11 cellular contexts compared by ENCODE assay signal in genomic region chr9:97487107-97487506, GRCh38. TPM values are rescaled to one million over a fixed set of nuclear protein-coding genes. Genes with fewer than 3 reads are reported as not detected.
DNase-seq lines count a peak whose midpoint lies in the region; ATAC-seq and TF ChIP-seq lines count a peak whose summit lies in the region.
"Had no signal": no experiment of that assay in that cellular context is flagged by ENCODE, and none has a peak within 500 bp of the region (broad histone marks: within the 10 kb centered on the region; RNA-seq: fewer than 3 reads in every experiment).

No MANE protein-coding gene starts in this region.

- 80% methylated on average over 2 of the region's 2 CpGs for WGBS in heart right ventricle, 2 donors

- POLR2A ChIA-PET in PC-9 (lab: Charles Lee; ENCODE audit: unreplicated experiment) = no interaction called here

- H3K9me3 ChIP-seq in heart right ventricle (peaks cover 0 to 22% (median 3%) of the 10 kb centered on the region in 11 donors), PC-9 (ENCODE audit: insufficient read depth, low read depth) (peaks cover 1% of the 10 kb centered on the region; the same call in 1 of the 2 replicates)

- DNase-seq in heart right ventricle (no peak), left cardiac atrium (no peak), PC-9 (peak in 1 of 2 experiments; percentile 51), fibroblast of pulmonary artery (ENCODE audit: low read depth) (peak; percentile 21), GDM1 (lab: John Stamatoyannopoulos, UW) (no peak), nucleus accumbens (lab: John Stamatoyannopoulos, UW) (no peak), T-helper 9 cell (no peak)
- DNase-seq: activated gamma-delta T cell treated with Interleukin-2 at 50 U/mL for 16 hours; CD4-positive, alpha-beta T cell; NCI-H524 treated with DMSO at 0.1 percent for 48 hours had no signal

- intact Hi-C loops in heart right ventricle (cut with DNase I) (loop anchor here in 1 of 10 donors (5.0 kb wide), 1 partner anchor 115 kb away; no protein-coding TSS in a partner anchor), left cardiac atrium (cut with DNase I) (no loop called here), PC-9 (cut with micrococcal nuclease; ENCODE audit: unreplicated experiment) (no loop called here)

- H3F3A ChIP-seq in PC-9 (ENCODE audit: insufficient read depth, low read depth) = no peaks in the 10 kb centered on the region

- TF ChIP-seq CTCF in heart right ventricle (IDR thresholded peaks at IDR 0.05) (peak in 7 of 9 donors; percentile 10 to 36 (median 23)), PC-9 (conservative IDR thresholded peaks at IDR 0.05) (peak; percentile 53), fibroblast of pulmonary artery (IDR thresholded peaks at IDR 0.05; ENCODE audit: low read length, missing control alignments) (peak; percentile 37)

- ATAC-seq in heart right ventricle = no peak
- no peak for ATAC-seq in left cardiac atrium
- ATAC-seq in HG03135 (IDR thresholded peaks at IDR 0.05; ENCODE audit: unreplicated experiment) = no peak

- H3K4me1 ChIP-seq in heart right ventricle = no peaks in the 10 kb centered on the region
- H3K4me1 ChIP-seq in PC-9 (replicated peaks; ENCODE audit: insufficient read depth) = no peaks in the 10 kb centered on the region

- H3K4me2 ChIP-seq in PC-9 = no peak overlapping the region

- no peaks in the 10 kb centered on the region for H3K9me2 ChIP-seq in PC-9 (ENCODE audit: insufficient read depth)

- no peaks in the 10 kb centered on the region for H4K20me1 ChIP-seq in PC-9 (ENCODE audit: insufficient read depth)

- H3K27ac ChIP-seq in heart right ventricle (no peak overlapping the region), PC-9 (no peak overlapping the region)

- H2AFZ ChIP-seq in PC-9 = no peak overlapping the region

- CTCF ChIA-PET in PC-9 (lab: Charles Lee) = no interaction called here

- no TSS peak for BruUV-seq in PC-9 (replicated peaks; lab: Mats Ljungman, UMichigan)

- H3K4me3 ChIP-seq in heart right ventricle = no peak overlapping the region
- H3K4me3 ChIP-seq in PC-9 = no peak overlapping the region
- H3K4me3 ChIP-seq in fibroblast of pulmonary artery (replicated peaks; ENCODE audit: low read depth, low read length) = no peak overlapping the region

- H3K79me2 ChIP-seq in PC-9 (ENCODE audit: low read depth) = no peaks in the 10 kb centered on the region

- H3K27me3 ChIP-seq in heart right ventricle = no peaks in the 10 kb centered on the region
- H3K27me3 ChIP-seq in PC-9 (ENCODE audit: insufficient read depth, low read depth) = no peaks in the 10 kb centered on the region

- H3K36me3 ChIP-seq in heart right ventricle (peaks cover 0 to 79% (median 21%) of the 10 kb centered on the region in 9 donors), PC-9 (ENCODE audit: low read depth) (no peaks in the 10 kb centered on the region; the same call in 1 of the 2 replicates)

RNA-seq across cellular contexts. Expression of gene TMOD1, which starts 14.4 kb away (rescaled TPM):
- total RNA-seq in heart right ventricle (100 to 1,000 TPM; 164 to 203 (median 181) TPM), left cardiac atrium (100 to 1,000 TPM; 142 to 149 TPM), PC-9 (2021) (6.8 and 7.1 TPM in 2 replicates)
- 10 to 100 TPM; 83.7 to 89.1 TPM for polyA plus RNA-seq in heart right ventricle

Comparison
In these comparisons a context has a peak if more than half of its experiments do, and no peak if none do; other contexts are left out.
1. RNA of gene TMOD1, which starts 14.4 kb away (total RNA-seq): 164 to 203 TPM in heart right ventricle and 142 to 149 TPM in left cardiac atrium; 6.8 to 7.1 TPM in PC-9; every median in the first group is over 10 times any median in the second.
2. Peak in every context shown above with its lines, with median percentiles within 50 percentile points of each other: CTCF ChIP-seq.